In the genomic region with DNA sequence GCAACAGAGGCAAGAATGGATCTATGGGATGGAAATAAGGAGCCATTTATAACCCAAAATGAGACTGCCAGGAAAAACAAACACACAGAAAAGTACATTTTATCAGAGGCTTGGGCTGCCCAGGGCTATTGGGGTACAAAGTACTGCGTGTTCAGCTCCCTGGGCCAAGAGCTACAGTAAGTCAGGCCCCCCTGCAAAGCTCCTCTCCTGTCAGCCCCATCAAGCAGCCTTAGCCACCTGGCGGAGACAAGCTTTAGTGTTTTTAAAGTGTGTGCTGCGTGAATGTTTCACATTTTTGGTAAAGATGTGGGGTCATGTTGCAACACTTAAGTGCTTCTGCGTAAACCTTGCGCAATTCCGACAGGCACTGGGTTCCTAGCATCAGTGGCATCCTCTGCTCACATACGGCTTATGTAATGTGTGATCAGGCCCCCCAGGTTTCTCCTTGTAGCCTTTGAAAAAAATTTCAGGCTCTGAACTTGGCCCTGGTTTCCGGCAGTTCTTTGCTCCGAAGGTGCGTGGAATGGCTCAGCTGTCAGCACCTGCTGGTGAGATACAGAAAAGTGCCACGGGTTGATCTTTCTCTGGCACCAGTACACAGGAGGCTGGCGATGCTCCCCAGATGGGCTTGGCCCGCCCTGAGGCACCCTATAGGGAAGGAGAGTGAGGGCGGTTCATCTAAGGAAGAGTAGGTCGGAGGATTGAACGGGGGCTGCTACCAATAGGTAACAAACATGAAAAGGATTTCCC, we compare ENCODE assay signal across 9 cellular contexts.
DNase-seq lines count a peak whose midpoint lies in the region; ATAC-seq and TF ChIP-seq lines count a peak whose summit lies in the region.
"Had no signal": no experiment of that assay in that cellular context is flagged by ENCODE, and none has a peak within 500 bp of the region (broad histone marks: within the 10 kb centered on the region; RNA-seq: fewer than 3 reads in every experiment).

No MANE protein-coding gene starts in this region.

- ATAC-seq in mucosa of descending colon: peak; percentile 80
- no peak for ATAC-seq in GM19455 (IDR thresholded peaks at IDR 0.05; ENCODE audit: unreplicated experiment)
- no peak for ATAC-seq in GM18502 (IDR thresholded peaks at IDR 0.05; ENCODE audit: poor library complexity, unreplicated experiment)

- intact Hi-C loops in mucosa of descending colon (cut with DNase I, micrococcal nuclease): no loop called here

- TF ChIP-seq CTCF in AG09309 (IDR thresholded peaks at IDR 0.05; ENCODE audit: control insufficient read depth, insufficient read depth, low read depth, low read length, missing control alignments) (peak; percentile 51), cardiac fibroblast (IDR thresholded peaks at IDR 0.05; ENCODE audit: low read depth, low read length) (peak; percentile 57), mucosa of descending colon (IDR thresholded peaks at IDR 0.05) (no peak)

- DNase-seq in AG09309 (ENCODE audit: low read depth): peak; percentile 81
- peak; percentile 88 for DNase-seq in NCI-H2029 (lab: John Stamatoyannopoulos, UW)
- DNase-seq in cardiac fibroblast (ENCODE audit: low read depth in 2 of 2): peak; percentile 96 to 98
- peak in 1 of 3 donors; percentile 36 for DNase-seq in mucosa of descending colon
- DNase-seq in epidermal melanocyte (ENCODE audit: insufficient read length, low spot score): no peak
- no peak for DNase-seq in COLO829 (ENCODE audit: low spot score)
- DNase-seq: stimulated activated CD4-positive, alpha-beta T cell treated with anti-CD3 and anti-CD28 coated beads, Interleukin-15, amount 100 ng/mL, for 24 hours had no signal

- no peak overlapping the region for H3K4me3 ChIP-seq in AG09309 (ENCODE audit: control insufficient read depth, low read depth, low read length)
- no peak overlapping the region for H3K4me3 ChIP-seq in cardiac fibroblast (replicated peaks in 1 of 2; ENCODE audit: low read depth in 2 of 2, low read length in 2 of 2)
- no peak overlapping the region for H3K4me3 ChIP-seq in mucosa of descending colon

- H3K4me1 ChIP-seq in mucosa of descending colon (ENCODE audit: low read depth): peaks cover 5% of the 10 kb centered on the region

- no peaks in the 10 kb centered on the region for H3K9me3 ChIP-seq in mucosa of descending colon

- no peaks in the 10 kb centered on the region for H3K36me3 ChIP-seq in mucosa of descending colon (ENCODE audit: low read depth)

Comparison
In these comparisons a context has a peak if more than half of its experiments do, and no peak if none do; other contexts are left out.
1. DNase-seq: peak in AG09309 (single experiment), NCI-H2029 (single experiment) and cardiac fibroblast (2 of 2); none in epidermal melanocyte (single experiment) and COLO829 (single experiment).